7 cellular contexts compared by ENCODE assay signal in the genomic region with DNA sequence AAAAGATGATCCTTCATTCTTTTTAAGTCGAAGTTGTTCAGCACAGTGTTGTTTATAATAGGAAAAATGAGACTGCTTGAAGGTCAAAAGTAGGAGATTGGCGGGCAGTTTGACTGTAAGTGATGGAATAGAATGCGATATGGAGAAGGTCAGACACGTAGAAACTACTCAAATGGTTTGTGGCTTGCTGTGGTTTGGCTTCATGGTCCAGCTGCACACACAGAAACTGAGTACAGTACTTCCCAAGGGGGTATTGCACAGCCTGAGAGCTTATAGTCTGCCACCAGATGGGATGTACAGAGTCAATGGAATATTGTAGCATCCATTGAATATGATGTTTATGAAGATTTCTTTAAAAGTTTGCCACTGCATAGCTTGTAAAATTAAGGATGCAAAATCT. TPM values are rescaled to one million over a fixed set of nuclear protein-coding genes. Genes with fewer than 3 reads are reported as not detected.
"Had no signal": no experiment of that assay in that cellular context is flagged by ENCODE, and none has a peak within 500 bp of the region (broad histone marks: within the 10 kb centered on the region; RNA-seq: fewer than 3 reads in every experiment).

No MANE protein-coding gene starts in this region.

- ATAC-seq: GM23338, K562 had no signal

- H3K4me3 Mint-ChIP-seq: GM23338, H9 had no signal

- H3K27ac Mint-ChIP-seq: GM23338, H9 had no signal

- H3K4me1 Mint-ChIP-seq: GM23338, H9 had no signal

- DNase-seq: H9, HCEC 1CT, IMR-90, KG1 had no signal

RNA-seq across cellular contexts. Expression of a gene that starts 41.1 kb away (rescaled TPM):
- total RNA-seq: GM23338, HT-29, K562 had no signal
